ENCODE assay signal across 1 cellular context in genomic region chr11:68211546-68211945, GRCh38.
TF ChIP-seq lines count a peak whose summit lies in the region.

No MANE protein-coding gene starts in this region.

TF ChIP-seq in GM23338, 12 proteins besides CTCF, POLR2A, EP300 and RAD21 (continued from another document):
- no peak for TF ChIP-seq ETS1 (IDR thresholded peaks at IDR 0.05)
- no peak for TF ChIP-seq EZH2 (IDR thresholded peaks at IDR 0.05; ENCODE audit: low read depth, unreplicated experiment)
- TF ChIP-seq ZNF114 (CRISPR knock-in tag; IDR thresholded peaks at IDR 0.05) = no peak
- TF ChIP-seq STAT1 (IDR thresholded peaks at IDR 0.05; ENCODE audit: unreplicated experiment) = no peak
TF ChIP-seq in GM23338: peak in this region for 0.
